ENCODE assay signal across 1 cellular context in the genomic region with DNA sequence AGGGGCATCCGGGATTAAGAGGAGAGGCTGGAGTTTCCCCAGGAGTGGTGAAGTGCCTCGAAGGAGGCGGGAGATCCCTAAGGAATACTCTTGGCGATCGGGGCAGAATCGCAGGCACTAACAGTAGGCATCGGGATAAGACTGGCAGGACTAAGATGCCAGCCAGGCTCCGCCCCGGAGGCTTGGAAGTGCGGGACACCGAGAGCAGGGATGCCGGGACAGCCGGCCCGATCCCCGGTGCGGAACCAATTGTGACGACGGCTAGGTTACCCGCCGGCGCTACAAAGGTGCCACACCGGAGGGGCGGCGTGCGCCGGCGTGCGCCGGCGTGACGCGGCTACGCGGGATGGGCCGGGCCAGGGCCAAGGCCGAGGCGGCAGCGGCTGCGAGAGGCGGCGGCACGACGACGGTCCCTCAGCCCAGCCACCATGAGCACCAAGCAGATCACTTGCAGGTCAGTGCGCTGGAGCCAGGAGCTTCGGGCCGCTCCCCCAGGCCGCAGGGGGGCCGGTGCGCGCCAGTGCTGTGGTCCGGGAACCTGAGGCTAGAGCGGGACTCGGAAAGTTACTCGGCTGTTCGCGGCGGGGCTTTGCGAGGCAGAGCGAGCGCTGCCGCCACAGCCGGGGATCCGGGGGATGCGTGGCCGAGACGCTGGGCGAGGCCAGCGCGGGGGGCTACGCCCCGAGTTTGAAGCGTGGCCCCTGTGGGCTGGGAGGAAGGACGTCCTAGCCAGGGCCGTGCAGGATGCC.
TF ChIP-seq lines count a peak whose summit lies in the region.

A gene with protein sequence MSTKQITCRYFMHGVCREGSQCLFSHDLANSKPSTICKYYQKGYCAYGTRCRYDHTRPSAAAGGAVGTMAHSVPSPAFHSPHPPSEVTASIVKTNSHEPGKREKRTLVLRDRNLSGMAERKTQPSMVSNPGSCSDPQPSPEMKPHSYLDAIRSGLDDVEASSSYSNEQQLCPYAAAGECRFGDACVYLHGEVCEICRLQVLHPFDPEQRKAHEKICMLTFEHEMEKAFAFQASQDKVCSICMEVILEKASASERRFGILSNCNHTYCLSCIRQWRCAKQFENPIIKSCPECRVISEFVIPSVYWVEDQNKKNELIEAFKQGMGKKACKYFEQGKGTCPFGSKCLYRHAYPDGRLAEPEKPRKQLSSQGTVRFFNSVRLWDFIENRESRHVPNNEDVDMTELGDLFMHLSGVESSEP (plus strand): TSS at position 365 of the 749 bp plus-strand sequence. CDS start 64 bp downstream, at position 429.

TF ChIP-seq in HepG2, 621 proteins besides CTCF, POLR2A, EP300 and RAD21 (continued from another document and continues in another):
- peak; percentile 13; the same call in 1 of the 2 replicates for TF ChIP-seq PAXIP1 (CRISPR knock-in tag; conservative IDR thresholded peaks at IDR 0.05)
- TF ChIP-seq KDM1A (CRISPR knock-in tag; IDR thresholded peaks at IDR 0.05), result peak; percentile 17; the same call in 1 of the 2 replicates
- TF ChIP-seq PPARG (CRISPR knock-in tag; conservative IDR thresholded peaks at IDR 0.05), result peak; percentile 49; the same call in 1 of the 2 replicates
- TF ChIP-seq ZNF33B (CRISPR knock-in tag; IDR thresholded peaks at IDR 0.05), result peak; percentile 31; the same call in 1 of the 2 replicates
- peak; percentile 56 for TF ChIP-seq ZNF746 (CRISPR knock-in tag; IDR thresholded peaks at IDR 0.05)
- TF ChIP-seq ZNF775 (CRISPR knock-in tag; IDR thresholded peaks at IDR 0.05; ENCODE audit: borderline replicate concordance), result no peak
- 0 out of 2 replicates have a peak, but pooled peaks have one; percentile 43 for TF ChIP-seq ATAD3A (CRISPR knock-in tag; IDR thresholded peaks at IDR 0.05)
- TF ChIP-seq ZNF713 (CRISPR knock-in tag; IDR thresholded peaks at IDR 0.05), result no peak
- TF ChIP-seq, protein P1, sequence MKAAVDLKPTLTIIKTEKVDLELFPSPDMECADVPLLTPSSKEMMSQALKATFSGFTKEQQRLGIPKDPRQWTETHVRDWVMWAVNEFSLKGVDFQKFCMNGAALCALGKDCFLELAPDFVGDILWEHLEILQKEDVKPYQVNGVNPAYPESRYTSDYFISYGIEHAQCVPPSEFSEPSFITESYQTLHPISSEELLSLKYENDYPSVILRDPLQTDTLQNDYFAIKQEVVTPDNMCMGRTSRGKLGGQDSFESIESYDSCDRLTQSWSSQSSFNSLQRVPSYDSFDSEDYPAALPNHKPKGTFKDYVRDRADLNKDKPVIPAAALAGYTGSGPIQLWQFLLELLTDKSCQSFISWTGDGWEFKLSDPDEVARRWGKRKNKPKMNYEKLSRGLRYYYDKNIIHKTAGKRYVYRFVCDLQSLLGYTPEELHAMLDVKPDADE (CRISPR knock-in tag; IDR thresholded peaks at IDR 0.05), result peak; percentile 80; the same call in 1 of the 2 replicates
- TF ChIP-seq ZNF337 (CRISPR knock-in tag; IDR thresholded peaks at IDR 0.05; ENCODE audit: borderline replicate concordance, low read depth), result 0 out of 2 replicates have a peak, but pooled peaks have one; percentile 84
- TF ChIP-seq CBX1 (IDR thresholded peaks at IDR 0.05; ENCODE audit: low read depth), result peak; percentile 73
- TF ChIP-seq U2AF1 (optimal IDR thresholded peaks at IDR 0.05; ENCODE audit: low read depth, low read length), result no peak
- no peak for TF ChIP-seq PLRG1 (conservative IDR thresholded peaks at IDR 0.05)
- no peak for TF ChIP-seq SP140L (CRISPR knock-in tag; IDR thresholded peaks at IDR 0.05; ENCODE audit: borderline replicate concordance)
- TF ChIP-seq ZHX1 (CRISPR knock-in tag; IDR thresholded peaks at IDR 0.05; ENCODE audit: low read depth), result peak; percentile 61
- TF ChIP-seq ZNF256 (CRISPR knock-in tag; conservative IDR thresholded peaks at IDR 0.05), result 0 out of 2 replicates have a peak, but pooled peaks have one; percentile 51
- peak; percentile 89; the same call in 1 of the 2 replicates for TF ChIP-seq ZNF225 (CRISPR knock-in tag; IDR thresholded peaks at IDR 0.05)
- peak; percentile 95 for TF ChIP-seq ZNF451 (CRISPR knock-in tag; IDR thresholded peaks at IDR 0.05)
- no peak for TF ChIP-seq ZNF207 (IDR thresholded peaks at IDR 0.05; ENCODE audit: borderline replicate concordance)
- peak; percentile 67; the same call in 1 of the 2 replicates for TF ChIP-seq ZHX2 (IDR thresholded peaks at IDR 0.05; ENCODE audit: low read depth)
- no peak; the same call in 1 of the 2 replicates for TF ChIP-seq ZHX2 (CRISPR knock-in tag; IDR thresholded peaks at IDR 0.05; ENCODE audit: borderline replicate concordance)
- peak; percentile 42; the same call in 1 of the 2 replicates for TF ChIP-seq MTA1 (CRISPR knock-in tag; IDR thresholded peaks at IDR 0.05; ENCODE audit: borderline replicate concordance)
- no peak for TF ChIP-seq STAG1 (CRISPR knock-in tag; IDR thresholded peaks at IDR 0.05)
- TF ChIP-seq ZNF501 (CRISPR knock-in tag; IDR thresholded peaks at IDR 0.05), result peak; percentile 92
- TF ChIP-seq TEAD2 (CRISPR knock-in tag; IDR thresholded peaks at IDR 0.05), result no peak
- TF ChIP-seq SMAD3 (CRISPR knock-in tag; IDR thresholded peaks at IDR 0.05), result peak; percentile 77
- TF ChIP-seq ZGPAT (CRISPR knock-in tag; IDR thresholded peaks at IDR 0.05), result peak; percentile 90
- TF ChIP-seq, protein P2, sequence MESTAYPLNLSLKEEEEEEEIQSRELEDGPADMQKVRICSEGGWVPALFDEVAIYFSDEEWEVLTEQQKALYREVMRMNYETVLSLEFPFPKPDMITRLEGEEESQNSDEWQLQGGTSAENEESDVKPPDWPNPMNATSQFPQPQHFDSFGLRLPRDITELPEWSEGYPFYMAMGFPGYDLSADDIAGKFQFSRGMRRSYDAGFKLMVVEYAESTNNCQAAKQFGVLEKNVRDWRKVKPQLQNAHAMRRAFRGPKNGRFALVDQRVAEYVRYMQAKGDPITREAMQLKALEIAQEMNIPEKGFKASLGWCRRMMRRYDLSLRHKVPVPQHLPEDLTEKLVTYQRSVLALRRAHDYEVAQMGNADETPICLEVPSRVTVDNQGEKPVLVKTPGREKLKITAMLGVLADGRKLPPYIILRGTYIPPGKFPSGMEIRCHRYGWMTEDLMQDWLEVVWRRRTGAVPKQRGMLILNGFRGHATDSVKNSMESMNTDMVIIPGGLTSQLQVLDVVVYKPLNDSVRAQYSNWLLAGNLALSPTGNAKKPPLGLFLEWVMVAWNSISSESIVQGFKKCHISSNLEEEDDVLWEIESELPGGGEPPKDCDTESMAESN (CRISPR knock-in tag; conservative IDR thresholded peaks at IDR 0.05), result peak; percentile 93
- TF ChIP-seq, protein P3, sequence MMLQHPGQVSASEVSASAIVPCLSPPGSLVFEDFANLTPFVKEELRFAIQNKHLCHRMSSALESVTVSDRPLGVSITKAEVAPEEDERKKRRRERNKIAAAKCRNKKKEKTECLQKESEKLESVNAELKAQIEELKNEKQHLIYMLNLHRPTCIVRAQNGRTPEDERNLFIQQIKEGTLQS (CRISPR knock-in tag; IDR thresholded peaks at IDR 0.05), result no peak
- no peak for TF ChIP-seq ZNF138 (CRISPR knock-in tag; IDR thresholded peaks at IDR 0.05; ENCODE audit: low read depth)
- no peak for TF ChIP-seq PLSCR1 (CRISPR knock-in tag; IDR thresholded peaks at IDR 0.05; ENCODE audit: borderline replicate concordance)
- TF ChIP-seq ZNF234 (CRISPR knock-in tag; conservative IDR thresholded peaks at IDR 0.05), result peak; percentile 94
